9 cellular contexts compared by ENCODE assay signal in genomic region chr2:203928849-203929248, GRCh38. TPM values are rescaled to one million over a fixed set of nuclear protein-coding genes. Genes with fewer than 3 reads are reported as not detected.
DNase-seq lines count a peak whose midpoint lies in the region; FAIRE-seq and TF ChIP-seq lines count a peak whose summit lies in the region.
"Had no signal": no experiment of that assay in that cellular context is flagged by ENCODE, and none has a peak within 500 bp of the region (broad histone marks: within the 10 kb centered on the region; RNA-seq: fewer than 3 reads in every experiment).

No MANE protein-coding gene starts in this region.

- H3K36me3 Mint-ChIP-seq in activated naive CD4-positive, alpha-beta T cell treated with anti-CD3 and anti-CD28 coated beads for 36 hours (ENCODE audit: low read depth), result peaks cover 15% of the 10 kb centered on the region

- H3K27me3 ChIP-seq in BJ (ENCODE audit: control insufficient read depth, insufficient read depth, low read length), result no peaks in the 10 kb centered on the region

- intact Hi-C loops in activated naive CD4-positive, alpha-beta T cell treated with anti-CD3 and anti-CD28 coated beads for 36 hours (cut with micrococcal nuclease), result loop anchor here (1.0 to 5.0 kb wide), 6 partner anchors 122 to 763 kb away; no protein-coding TSS in a partner anchor

- no peak overlapping the region for H3K27ac ChIP-seq in VCaP

- H3K36me3 ChIP-seq in BJ (ENCODE audit: control insufficient read depth, insufficient read depth, low read length), result no peaks in the 10 kb centered on the region
- H3K36me3 ChIP-seq: HAP-1 had no signal

- H3K9me3 Mint-ChIP-seq in activated naive CD4-positive, alpha-beta T cell treated with anti-CD3 and anti-CD28 coated beads for 36 hours, result peaks cover 4% of the 10 kb centered on the region

- TF ChIP-seq CTCF in BJ (IDR thresholded peaks at IDR 0.05; ENCODE audit: insufficient read depth, low read depth, low read length) (peak; percentile 28; the same call in 1 of the 2 replicates), VCaP (conservative IDR thresholded peaks at IDR 0.05) (peak; percentile 78)

- no peaks in the 10 kb centered on the region for H3K27me3 Mint-ChIP-seq in activated naive CD4-positive, alpha-beta T cell treated with anti-CD3 and anti-CD28 coated beads for 36 hours (ENCODE audit: low read depth)

- no peak for DNase-seq in BJ (ENCODE audit: low read depth)
- peak; percentile 25 for DNase-seq in HCEC 1CT
- DNase-seq in MV-4-11 (lab: John Stamatoyannopoulos, UW), result no peak
- DNase-seq in HK-2 (ENCODE audit: unreplicated experiment), result no peak
- no peak for DNase-seq in activated naive CD4-positive, alpha-beta T cell treated with anti-CD3 and anti-CD28 coated beads for 36 hours
- DNase-seq in urothelium cell line (ENCODE audit: low spot score), result no peak

- FAIRE-seq in islet of Langerhans (lab: Jason Lieb, UNC) (peak; percentile 95), urothelium cell line (lab: Jason Lieb, UNC) (no peak)

- peaks cover 43% of the 10 kb centered on the region for H3K4me1 Mint-ChIP-seq in activated naive CD4-positive, alpha-beta T cell treated with anti-CD3 and anti-CD28 coated beads for 36 hours (ENCODE audit: low read depth)

- CTCF ChIA-PET in BJ (lab: Yijun Ruan, JAX), result interaction anchor here (1.3 kb wide), 1 partner anchor 17 kb away, joined by 4 read pairs; no protein-coding TSS in a partner anchor
- CTCF ChIA-PET in activated naive CD4-positive, alpha-beta T cell treated with anti-CD3 and anti-CD28 coated beads for 36 hours (lab: Charles Lee), result interaction anchor here (0.6 to 3.1 kb wide), 22 partner anchors 9 to 448 kb away, joined by 3 to 25 read pairs (median 4); no protein-coding TSS in a partner anchor

- no peak overlapping the region for H3K27ac Mint-ChIP-seq in activated naive CD4-positive, alpha-beta T cell treated with anti-CD3 and anti-CD28 coated beads for 36 hours

- H3K4me3 Mint-ChIP-seq in activated naive CD4-positive, alpha-beta T cell treated with anti-CD3 and anti-CD28 coated beads for 36 hours, result no peak overlapping the region

- H3K4me3 ChIP-seq in BJ (ENCODE audit: low read depth, low read length), result no peak overlapping the region
- H3K4me3 ChIP-seq: HAP-1 had no signal

- POLR2A ChIA-PET in BJ (lab: Charles Lee), result no interaction called here

RNA-seq across cellular contexts. Expression of gene ICOS, which starts 7.7 kb away (rescaled TPM):
- polyA plus RNA-seq in BJ (2011; rRNA removed), result not detected in 2 replicates
- polyA minus RNA-seq in BJ (2011; rRNA and poly(A)+ RNA removed), result not detected in 2 replicates
- total RNA-seq in activated naive CD4-positive, alpha-beta T cell treated with anti-CD3 and anti-CD28 coated beads for 36 hours, result 100 to 1,000 TPM; 197 to 211 TPM
